ENCODE assay signal across 1 cellular context in genomic region chr19:1653300-1653628, GRCh38.
TF ChIP-seq lines count a peak whose summit lies in the region.

No MANE protein-coding gene starts in this region.

TF ChIP-seq in GM12878, 131 proteins besides CTCF, POLR2A, EP300 and RAD21 (continued from another document):
- TF ChIP-seq E4F1 (IDR thresholded peaks at IDR 0.05; ENCODE audit: borderline replicate concordance, partially characterized antibody) (no peak), CHD1 (IDR thresholded peaks at IDR 0.05; ENCODE audit: low read depth, low read length) (no peak), SIN3A (IDR thresholded peaks at IDR 0.05; ENCODE audit: low read depth, low read length) (0 out of 2 replicates have a peak, but pooled peaks have one; percentile 12), ATF7 (IDR thresholded peaks at IDR 0.05; ENCODE audit: low read depth) (no peak), CEBPZ (IDR thresholded peaks at IDR 0.05; ENCODE audit: low read depth, low read length) (no peak)
